ENCODE assay signal across 20 cellular contexts in the genomic region with DNA sequence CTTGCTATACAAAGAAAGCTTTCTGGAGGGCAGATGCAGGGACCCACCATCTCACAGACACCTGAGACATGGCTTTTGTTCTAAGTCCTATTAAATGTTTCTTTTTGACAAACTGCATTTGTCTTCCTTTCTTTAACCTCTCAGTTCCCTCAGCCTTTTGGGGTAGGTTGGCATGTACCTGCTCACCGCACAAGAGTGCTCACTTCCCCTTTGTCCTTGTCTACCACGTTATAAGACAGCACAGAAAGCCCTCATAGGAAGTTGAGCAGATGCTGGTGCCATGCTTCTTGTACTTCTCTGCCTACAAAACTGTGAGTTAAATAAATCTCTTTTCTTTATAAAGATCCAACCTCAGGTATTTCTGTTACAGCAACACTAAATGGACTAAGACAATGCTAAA. TPM values are rescaled to one million over a fixed set of nuclear protein-coding genes. Genes with fewer than 3 reads are reported as not detected.
"Had no signal": no experiment of that assay in that cellular context is flagged by ENCODE, and none has a peak within 500 bp of the region (broad histone marks: within the 10 kb centered on the region; RNA-seq: fewer than 3 reads in every experiment).

No MANE protein-coding gene starts in this region.

- H3K27me3 ChIP-seq: colonic mucosa, gastrocnemius medialis, heart right ventricle, tibial artery had no signal

- H3K9me3 ChIP-seq: colonic mucosa, gastrocnemius medialis had no signal

- H3K27ac Mint-ChIP-seq: activated CD4-positive, alpha-beta memory T cell treated with anti-CD3 and anti-CD28 coated beads, Interleukin-2, amount 10 ng/mL, durations not matched to agents 7 days and 5 days; activated CD4-positive, alpha-beta T cell treated with anti-CD3 and anti-CD28 coated beads for 36 hours; activated naive CD8-positive, alpha-beta T cell treated with anti-CD3 and anti-CD28 coated beads, Interleukin-2, amount 50 U/mL, for 24 hours; activated T-cell treated with anti-CD3 and anti-CD28 coated beads, Interleukin-2, amount 50 U/mL, for 72 hours; natural killer cell treated with Interleukin-12 subunit alpha and Interleukin-12 subunit beta and Interleukin-15 and Interleukin-18, amount 100 ng/mL, for 72 hours had no signal

- H3K36me3 ChIP-seq: colonic mucosa, gastrocnemius medialis, heart right ventricle, tibial artery had no signal

- H3K4me1 Mint-ChIP-seq: activated CD4-positive, alpha-beta memory T cell treated with anti-CD3 and anti-CD28 coated beads, Interleukin-2, amount 10 ng/mL, durations not matched to agents 7 days and 5 days; activated CD4-positive, alpha-beta T cell treated with anti-CD3 and anti-CD28 coated beads for 36 hours; activated naive CD8-positive, alpha-beta T cell treated with anti-CD3 and anti-CD28 coated beads, Interleukin-2, amount 50 U/mL, for 24 hours had no signal

- DNase-seq: activated CD4-positive, alpha-beta memory T cell treated with anti-CD3 and anti-CD28 coated beads, Interleukin-2, amount 10 ng/mL, durations not matched to agents 7 days and 5 days; activated CD4-positive, alpha-beta T cell treated with anti-CD3 and anti-CD28 coated beads for 36 hours; activated gamma-delta T cell treated with Interleukin-2 at 50 U/mL for 16 hours; activated naive CD8-positive, alpha-beta T cell treated with anti-CD3 and anti-CD28 coated beads, Interleukin-2, amount 50 U/mL, for 24 hours; activated T-cell treated with anti-CD3 and anti-CD28 coated beads, Interleukin-2, amount 50 U/mL, for 72 hours; colonic mucosa; effector memory CD4-positive, alpha-beta T cell; gastrocnemius medialis; heart right ventricle; islet precursor cell; mesenchymal stem cell; nucleus accumbens; right cardiac atrium; tibial artery had no signal

- H3K27ac ChIP-seq: colonic mucosa, gastrocnemius medialis, heart right ventricle, tibial artery had no signal

- H3K4me3 ChIP-seq: colonic mucosa, gastrocnemius medialis, heart right ventricle, smooth muscle cell, tibial artery had no signal

- H3K27me3 Mint-ChIP-seq: activated CD4-positive, alpha-beta memory T cell treated with anti-CD3 and anti-CD28 coated beads, Interleukin-2, amount 10 ng/mL, durations not matched to agents 7 days and 5 days; activated CD4-positive, alpha-beta T cell treated with anti-CD3 and anti-CD28 coated beads for 36 hours; activated naive CD8-positive, alpha-beta T cell treated with anti-CD3 and anti-CD28 coated beads, Interleukin-2, amount 50 U/mL, for 24 hours; natural killer cell treated with Interleukin-12 subunit alpha and Interleukin-12 subunit beta and Interleukin-15 and Interleukin-18, amount 100 ng/mL, for 72 hours had no signal

- H3K4me2 ChIP-seq: smooth muscle cell had no signal

- ATAC-seq: activated CD4-positive, alpha-beta T cell treated with anti-CD3 and anti-CD28 coated beads for 36 hours; activated naive CD8-positive, alpha-beta T cell treated with anti-CD3 and anti-CD28 coated beads, Interleukin-2, amount 50 U/mL, for 24 hours; activated T-cell treated with anti-CD3 and anti-CD28 coated beads, Interleukin-2, amount 50 U/mL, for 72 hours; gastrocnemius medialis; heart right ventricle; left lobe of liver; natural killer cell treated with Interleukin-12 subunit alpha and Interleukin-12 subunit beta and Interleukin-15 and Interleukin-18, amount 100 ng/mL, for 72 hours; right cardiac atrium had no signal

- H3K4me3 Mint-ChIP-seq: activated CD4-positive, alpha-beta memory T cell treated with anti-CD3 and anti-CD28 coated beads, Interleukin-2, amount 10 ng/mL, durations not matched to agents 7 days and 5 days; activated CD4-positive, alpha-beta T cell treated with anti-CD3 and anti-CD28 coated beads for 36 hours; activated naive CD8-positive, alpha-beta T cell treated with anti-CD3 and anti-CD28 coated beads, Interleukin-2, amount 50 U/mL, for 24 hours; activated T-cell treated with anti-CD3 and anti-CD28 coated beads, Interleukin-2, amount 50 U/mL, for 72 hours; natural killer cell treated with Interleukin-12 subunit alpha and Interleukin-12 subunit beta and Interleukin-15 and Interleukin-18, amount 100 ng/mL, for 72 hours had no signal

- H3K36me3 Mint-ChIP-seq: natural killer cell treated with Interleukin-12 subunit alpha and Interleukin-12 subunit beta and Interleukin-15 and Interleukin-18, amount 100 ng/mL, for 72 hours had no signal

- H3K9me3 Mint-ChIP-seq: activated CD4-positive, alpha-beta memory T cell treated with anti-CD3 and anti-CD28 coated beads, Interleukin-2, amount 10 ng/mL, durations not matched to agents 7 days and 5 days had no signal

RNA-seq across cellular contexts. Expression of a gene that starts 31.9 kb away (rescaled TPM):
- total RNA-seq: activated CD4-positive, alpha-beta memory T cell treated with anti-CD3 and anti-CD28 coated beads, Interleukin-2, amount 10 ng/mL, durations not matched to agents 7 days and 5 days; activated CD4-positive, alpha-beta T cell treated with anti-CD3 and anti-CD28 coated beads for 36 hours; activated T-cell treated with anti-CD3 and anti-CD28 coated beads, Interleukin-2, amount 50 U/mL, for 72 hours; astrocyte; colonic mucosa; fibroblast of lung; gastrocnemius medialis; heart right ventricle; left lobe of liver; natural killer cell treated with Interleukin-12 subunit alpha and Interleukin-12 subunit beta and Interleukin-15 and Interleukin-18, amount 100 ng/mL, for 72 hours; posterior vena cava; right cardiac atrium; smooth muscle cell had no signal
